In the genomic region with DNA sequence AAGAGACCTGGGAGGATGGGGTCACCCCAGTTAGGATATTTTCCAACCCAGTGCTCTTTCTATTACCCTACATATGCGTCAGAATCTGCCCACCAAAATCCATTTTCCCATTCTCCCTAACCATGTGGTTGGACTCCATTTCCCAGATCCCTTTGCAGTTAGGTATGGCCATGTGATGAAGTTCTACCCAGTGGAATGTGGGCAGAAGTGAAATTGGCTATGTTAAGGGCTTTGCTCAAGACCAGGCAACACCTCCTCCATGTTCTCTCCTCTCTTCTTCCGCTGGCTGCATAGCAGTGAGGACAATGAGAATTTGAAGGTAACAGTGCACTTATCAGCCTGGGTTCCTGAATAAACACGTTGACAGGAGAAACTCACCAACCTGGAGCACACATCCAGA, we compare ENCODE assay signal across 18 cellular contexts.
"Had no signal": no experiment of that assay in that cellular context is flagged by ENCODE, and none has a peak within 500 bp of the region (broad histone marks: within the 10 kb centered on the region; RNA-seq: fewer than 3 reads in every experiment).

No MANE protein-coding gene starts in this region.

- H3K36me3 ChIP-seq: ovary, right atrium auricular region had no signal

- H3K4me2 ChIP-seq: hepatocyte had no signal

- H3K27ac ChIP-seq: dorsolateral prefrontal cortex, hepatocyte, ovary, right atrium auricular region had no signal

- DNase-seq: cortex of kidney; dorsolateral prefrontal cortex; effector CD8-positive, alpha-beta T cell; foreskin melanocyte; head of caudate nucleus; left colon; left ventricle myocardium superior; mucosa of descending colon; naive thymus-derived CD8-positive, alpha-beta T cell; nucleus accumbens; ovary; small intestine; stimulated activated CD4-positive, alpha-beta T cell treated with anti-CD3 and anti-CD28 coated beads, Interleukin-12 subunit alpha, Interleukin-12 subunit beta, amount 100 ng/mL, for 4 hours; stimulated activated naive CD4-positive, alpha-beta T cell; trophoblast cell had no signal

- H3K27me3 ChIP-seq: dorsolateral prefrontal cortex, hepatocyte, ovary, right atrium auricular region had no signal

- H3K9me3 ChIP-seq: mucosa of descending colon, ovary, right atrium auricular region had no signal

- H3K4me3 ChIP-seq: dorsolateral prefrontal cortex, hepatocyte, lung, mucosa of descending colon, ovary, right atrium auricular region had no signal

- ATAC-seq: left colon; left ventricle myocardium superior; mucosa of descending colon; naive thymus-derived CD8-positive, alpha-beta T cell had no signal

- FAIRE-seq: small intestine had no signal

- H3K4me1 ChIP-seq: right atrium auricular region had no signal

- H2AFZ ChIP-seq: hepatocyte had no signal
